ENCODE assay signal across 9 cellular contexts in genomic region chr1:98325646-98326441, GRCh38.
A peak's percentile ranks its signal among the peaks of the same experiment; 100 is the strongest.
DNase-seq lines count a peak whose midpoint lies in the region; ATAC-seq and TF ChIP-seq lines count a peak whose summit lies in the region.
"Had no signal": no experiment of that assay in that cellular context is flagged by ENCODE, and none has a peak within 500 bp of the region (broad histone marks: within the 10 kb centered on the region; RNA-seq: fewer than 3 reads in every experiment).

No MANE protein-coding gene starts in this region.

- no peak for TF ChIP-seq CTCF in psoas muscle (IDR thresholded peaks at IDR 0.05)

- H3K9me3 ChIP-seq in SJSA1 (replicated peaks): no peaks in the 10 kb centered on the region
- no peaks in the 10 kb centered on the region for H3K9me3 ChIP-seq in psoas muscle

- peaks cover 14% of the 10 kb centered on the region for H3K4me1 Mint-ChIP-seq in activated CD4-positive, alpha-beta memory T cell treated with anti-CD3 and anti-CD28 coated beads for 36 hours (ENCODE audit: low read depth)

- CTCF ChIA-PET in activated CD4-positive, alpha-beta memory T cell treated with anti-CD3 and anti-CD28 coated beads for 36 hours (lab: Charles Lee): no interaction called here

- no peaks in the 10 kb centered on the region for H3K27me3 Mint-ChIP-seq in activated CD4-positive, alpha-beta memory T cell treated with anti-CD3 and anti-CD28 coated beads for 36 hours

- no peaks in the 10 kb centered on the region for H3K9me3 Mint-ChIP-seq in activated CD4-positive, alpha-beta memory T cell treated with anti-CD3 and anti-CD28 coated beads for 36 hours
- H3K9me3 Mint-ChIP-seq: activated naive CD4-positive, alpha-beta T cell treated with anti-CD3 and anti-CD28 coated beads for 36 hours had no signal

- no peak overlapping the region for H3K27ac Mint-ChIP-seq in activated CD4-positive, alpha-beta memory T cell treated with anti-CD3 and anti-CD28 coated beads for 36 hours
- H3K27ac Mint-ChIP-seq: activated naive CD4-positive, alpha-beta T cell treated with anti-CD3 and anti-CD28 coated beads for 36 hours had no signal

- peak; percentile 97 for DNase-seq in ELR (ENCODE audit: low read depth)
- DNase-seq in SJSA1 (ENCODE audit: low read depth in 1 of 2, low spot score in 2 of 2): peak; percentile 89 to 94
- DNase-seq in fibroblast of the conjunctiva (ENCODE audit: low read depth): peak; percentile 82
- DNase-seq in psoas muscle: peak; percentile 62 to 71
- no peak for DNase-seq in NCI-H1694 (lab: John Stamatoyannopoulos, UW)
- DNase-seq in activated CD4-positive, alpha-beta memory T cell treated with anti-CD3 and anti-CD28 coated beads for 36 hours: no peak
- DNase-seq in RPMI8226: no peak
- DNase-seq: activated naive CD4-positive, alpha-beta T cell treated with anti-CD3 and anti-CD28 coated beads for 36 hours had no signal

- no peak overlapping the region for H3K4me3 ChIP-seq in SJSA1
- no peak overlapping the region for H3K4me3 ChIP-seq in psoas muscle

- intact Hi-C loops in psoas muscle (cut with DNase I): no loop called here
- intact Hi-C loops in activated CD4-positive, alpha-beta memory T cell treated with anti-CD3 and anti-CD28 coated beads for 36 hours (cut with micrococcal nuclease): no loop called here

- no peak overlapping the region for H3K4me3 Mint-ChIP-seq in activated CD4-positive, alpha-beta memory T cell treated with anti-CD3 and anti-CD28 coated beads for 36 hours
- H3K4me3 Mint-ChIP-seq: activated naive CD4-positive, alpha-beta T cell treated with anti-CD3 and anti-CD28 coated beads for 36 hours had no signal

- H3K27me3 ChIP-seq in SJSA1 (replicated peaks) (no peaks in the 10 kb centered on the region), psoas muscle (ENCODE audit: insufficient read depth in 3 of 3, low read length in 2 of 3) (no peaks in the 10 kb centered on the region)

- H3K4me1 ChIP-seq in SJSA1 (replicated peaks) (peaks cover 66% of the 10 kb centered on the region), psoas muscle (no peaks in the 10 kb centered on the region)

- H3K36me3 ChIP-seq in SJSA1: no peaks in the 10 kb centered on the region
- no peaks in the 10 kb centered on the region for H3K36me3 ChIP-seq in psoas muscle (ENCODE audit: insufficient read depth in 1 of 2, low read depth in 1 of 2)

- no peaks in the 10 kb centered on the region for H3K36me3 Mint-ChIP-seq in activated CD4-positive, alpha-beta memory T cell treated with anti-CD3 and anti-CD28 coated beads for 36 hours

- H3K27ac ChIP-seq in SJSA1 (peak overlapping the region; percentile 99), psoas muscle (no peak overlapping the region)

- WGBS in psoas muscle, 3 donors: 62 to 64% (median 63%) methylated on average over 7 of the region's 7 CpGs

- POLR2A ChIA-PET in activated CD4-positive, alpha-beta memory T cell treated with anti-CD3 and anti-CD28 coated beads for 36 hours (lab: Charles Lee): no interaction called here

- ATAC-seq in psoas muscle: peak in 1 of 4 donors; percentile 28
- ATAC-seq in HG03342 (IDR thresholded peaks at IDR 0.05; ENCODE audit: unreplicated experiment): no peak

Comparison
In these comparisons a context has a peak if more than half of its experiments do, and no peak if none do; other contexts are left out.
1. DNase-seq: peak in ELR (single experiment), SJSA1 (2 of 2), fibroblast of the conjunctiva (single experiment) and psoas muscle (2 of 2); none in NCI-H1694 (single experiment), activated CD4-positive, alpha-beta memory T cell treated with anti-CD3 and anti-CD28 coated beads for 36 hours (single experiment) and RPMI8226 (single experiment).